ENCODE assay signal across 21 cellular contexts in genomic region chr17:66647391-66647983, GRCh38.
"Had no signal": no experiment of that assay in that cellular context is flagged by ENCODE, and none has a peak within 500 bp of the region (broad histone marks: within the 10 kb centered on the region; RNA-seq: fewer than 3 reads in every experiment).

No MANE protein-coding gene starts in this region.

- H2AFZ ChIP-seq: neural progenitor cell had no signal

- H3K4me3 ChIP-seq: heart left ventricle, lung, neural progenitor cell, tibial artery, uterus had no signal

- H3K27ac Mint-ChIP-seq: activated naive CD4-positive, alpha-beta T cell treated with anti-CD3 and anti-CD28 coated beads, Interleukin-2, amount 50 U/mL, for 24 hours; brain; neural progenitor cell; progenitor cell of endocrine pancreas had no signal

- H3K9me3 Mint-ChIP-seq: activated naive CD4-positive, alpha-beta T cell treated with anti-CD3 and anti-CD28 coated beads, Interleukin-2, amount 50 U/mL, for 24 hours; brain; naive thymus-derived CD4-positive, alpha-beta T cell; neural progenitor cell; stimulated activated naive CD8-positive, alpha-beta T cell treated with anti-CD3 and anti-CD28 coated beads, Interleukin-15, amount 100 ng/mL, for 72 hours; T-cell had no signal

- H3K36me3 ChIP-seq: neural progenitor cell, uterus had no signal

- DNase-seq: activated gamma-delta T cell treated with Interleukin-2 at 50 U/mL for 16 hours; activated T-cell treated with anti-CD3 and anti-CD28 coated beads, Interleukin-2, amount 50 U/mL, for 1 hour; anterior cingulate cortex; effector memory CD4-positive, alpha-beta T cell; heart left ventricle; islet precursor cell; left cardiac atrium; naive thymus-derived CD4-positive, alpha-beta T cell; retina; stimulated activated CD4-positive, alpha-beta T cell treated with anti-CD3 and anti-CD28 coated beads, Interleukin-12 subunit alpha, Interleukin-12 subunit beta, amount 100 ng/mL, for 4 hours; stimulated activated CD4-positive, alpha-beta T cell treated with anti-CD3 and anti-CD28 coated beads, Interleukin-4, amount 100 ng/mL, for 4 hours; stimulated activated naive CD8-positive, alpha-beta T cell treated with anti-CD3 and anti-CD28 coated beads, Interleukin-15, amount 100 ng/mL, for 72 hours; T-cell; tibial artery; uterus had no signal

- ATAC-seq: esophagus mucosa; heart left ventricle; naive thymus-derived CD4-positive, alpha-beta T cell; stimulated activated naive CD8-positive, alpha-beta T cell treated with anti-CD3 and anti-CD28 coated beads, Interleukin-15, amount 100 ng/mL, for 72 hours; T-cell had no signal

- H3K4me2 ChIP-seq: neural progenitor cell had no signal

- H3K4me3 Mint-ChIP-seq: activated naive CD4-positive, alpha-beta T cell treated with anti-CD3 and anti-CD28 coated beads, Interleukin-2, amount 50 U/mL, for 24 hours; brain; naive thymus-derived CD4-positive, alpha-beta T cell; neural progenitor cell; stimulated activated naive CD8-positive, alpha-beta T cell treated with anti-CD3 and anti-CD28 coated beads, Interleukin-15, amount 100 ng/mL, for 72 hours; T-cell had no signal

- H3K27me3 ChIP-seq: heart left ventricle, neural progenitor cell, tibial artery, uterus had no signal

- H3K27me3 Mint-ChIP-seq: activated naive CD4-positive, alpha-beta T cell treated with anti-CD3 and anti-CD28 coated beads, Interleukin-2, amount 50 U/mL, for 24 hours; naive thymus-derived CD4-positive, alpha-beta T cell; progenitor cell of endocrine pancreas; stimulated activated naive CD8-positive, alpha-beta T cell treated with anti-CD3 and anti-CD28 coated beads, Interleukin-15, amount 100 ng/mL, for 72 hours; T-cell had no signal

- H3K9ac ChIP-seq: neural progenitor cell had no signal

- H3K27ac ChIP-seq: heart left ventricle, neural progenitor cell, tibial artery, uterus had no signal

- H3K9me3 ChIP-seq: heart left ventricle, tibial artery, uterus had no signal

- H3K4me1 ChIP-seq: heart left ventricle, neural progenitor cell, uterus had no signal
